In genomic region chr10:43227911-43228782, GRCh38 we compare ENCODE assay signal across 11 cellular contexts. TPM values are rescaled to one million over a fixed set of nuclear protein-coding genes. Genes with fewer than 3 reads are reported as not detected.
A peak's percentile ranks its signal among the peaks of the same experiment; 100 is the strongest.
DNase-seq lines count a peak whose midpoint lies in the region; ATAC-seq, FAIRE-seq and TF ChIP-seq lines count a peak whose summit lies in the region.
"Had no signal": no experiment of that assay in that cellular context is flagged by ENCODE, and none has a peak within 500 bp of the region (broad histone marks: within the 10 kb centered on the region; RNA-seq: fewer than 3 reads in every experiment).

No MANE protein-coding gene starts in this region.

- H3K27ac ChIP-seq in heart right ventricle: no peak overlapping the region
- H3K27ac ChIP-seq in naive thymus-derived CD4-positive, alpha-beta T cell (ENCODE audit: low read depth, low read length): no peak overlapping the region

- no peaks in the 10 kb centered on the region for H3K36me3 ChIP-seq in heart right ventricle
- H3K36me3 ChIP-seq in naive thymus-derived CD4-positive, alpha-beta T cell (ENCODE audit: control insufficient read depth in 2 of 3, insufficient read depth in 3 of 3, low read length in 3 of 3): no peaks in the 10 kb centered on the region

- peaks cover 0 to 17% (median 7%) of the 10 kb centered on the region in 9 donors for H3K4me1 ChIP-seq in heart right ventricle
- peaks cover 0 to 60% of the 10 kb centered on the region in 2 donors for H3K4me1 ChIP-seq in naive thymus-derived CD4-positive, alpha-beta T cell (ENCODE audit: control insufficient read depth in 2 of 2, insufficient read depth in 2 of 2, low read length in 2 of 2)

- peak overlapping the region in 1 of 10 donors; percentile 52 for H3K4me3 ChIP-seq in heart right ventricle
- H3K4me3 ChIP-seq in naive thymus-derived CD4-positive, alpha-beta T cell (ENCODE audit: low read length): peak overlapping the region; percentile 35
- H3K4me3 ChIP-seq: lung had no signal

- WGBS in heart right ventricle, 2 donors: 72 to 75% methylated on average over 14 of the region's 14 CpGs

- H3K9me3 ChIP-seq in heart right ventricle: no peaks in the 10 kb centered on the region
- no peaks in the 10 kb centered on the region for H3K9me3 ChIP-seq in naive thymus-derived CD4-positive, alpha-beta T cell (ENCODE audit: control insufficient read depth in 2 of 3, low read length in 3 of 3)

- H3K4me3 Mint-ChIP-seq in brain: peak overlapping the region in 3 of 5 experiments; percentile 37 to 71 (median 42)
- peak overlapping the region in 7 of 10 donors; percentile 41 to 84 (median 75) for H3K4me3 Mint-ChIP-seq in naive thymus-derived CD4-positive, alpha-beta T cell

- no peak overlapping the region for H3K27ac Mint-ChIP-seq in brain
- peak overlapping the region in 3 of 9 donors; percentile 3 to 74 (median 57) for H3K27ac Mint-ChIP-seq in naive thymus-derived CD4-positive, alpha-beta T cell
- H3K27ac Mint-ChIP-seq: stimulated activated naive B cell treated with anti-CD40 and anti-IgM and Interleukin-4, amounts not matched to agents 10 μg/mL and 1 μg/mL and 100 μg/mL, for 72 hours had no signal

- CTCF ChIA-PET in naive thymus-derived CD4-positive, alpha-beta T cell (lab: Charles Lee): no interaction called here

- TF ChIP-seq CTCF in heart right ventricle (IDR thresholded peaks at IDR 0.05) (no peak), brain (conservative IDR thresholded peaks at IDR 0.05) (no peak)

- peaks cover 20 to 56% (median 43%) of the 10 kb centered on the region in 7 donors for H3K27me3 ChIP-seq in heart right ventricle
- no peaks in the 10 kb centered on the region for H3K27me3 ChIP-seq in naive thymus-derived CD4-positive, alpha-beta T cell (ENCODE audit: control insufficient read depth in 2 of 2, insufficient read depth in 2 of 2, low read length in 2 of 2)

- peaks cover 7% of the 10 kb centered on the region for H3K4me1 Mint-ChIP-seq in brain
- peaks cover 7 to 33% (median 16%) of the 10 kb centered on the region in 7 donors for H3K4me1 Mint-ChIP-seq in naive thymus-derived CD4-positive, alpha-beta T cell

- POLR2A ChIA-PET in naive thymus-derived CD4-positive, alpha-beta T cell (lab: Charles Lee): no interaction called here

- DNase-seq in Right ventricle myocardium inferior (ENCODE audit: missing footprints): peak; percentile 63
- no peak for DNase-seq in heart right ventricle
- DNase-seq in naive thymus-derived CD4-positive, alpha-beta T cell: peak in 2 of 9 donors; percentile 2 to 24
- no peak for DNase-seq in urothelium cell line (ENCODE audit: low spot score)
- no peak for DNase-seq in NCI-H748 (lab: John Stamatoyannopoulos, UW; ENCODE audit: unreplicated experiment)
- no peak for DNase-seq in HCEC 1CT
- no peak for DNase-seq in NCI-H1694 treated with DMSO at 0.1 percent for 48 hours (lab: John Stamatoyannopoulos, UW)
- DNase-seq: NCI-H774; stimulated activated naive B cell treated with anti-CD40 and anti-IgM and Interleukin-4, amounts not matched to agents 10 μg/mL and 1 μg/mL and 100 μg/mL, for 72 hours had no signal

- no peaks in the 10 kb centered on the region for H3K36me3 Mint-ChIP-seq in brain
- no peaks in the 10 kb centered on the region for H3K36me3 Mint-ChIP-seq in naive thymus-derived CD4-positive, alpha-beta T cell

- peak; percentile 95 for FAIRE-seq in urothelium cell line (lab: Jason Lieb, UNC)

- H3K9me3 Mint-ChIP-seq in brain: peaks cover 0 to 1% (median 0%) of the 10 kb centered on the region in 5 experiments
- peaks cover 0 to 2% (median 0%) of the 10 kb centered on the region in 11 donors for H3K9me3 Mint-ChIP-seq in naive thymus-derived CD4-positive, alpha-beta T cell
- H3K9me3 Mint-ChIP-seq: stimulated activated naive B cell treated with anti-CD40 and anti-IgM and Interleukin-4, amounts not matched to agents 10 μg/mL and 1 μg/mL and 100 μg/mL, for 72 hours had no signal

- H3K27me3 Mint-ChIP-seq in brain: peaks cover 66% of the 10 kb centered on the region
- peaks cover 8 to 54% (median 26%) of the 10 kb centered on the region in 5 donors for H3K27me3 Mint-ChIP-seq in naive thymus-derived CD4-positive, alpha-beta T cell

- intact Hi-C loops in Right ventricle myocardium inferior (cut with DNase I) (no loop called here), heart right ventricle (cut with DNase I) (no loop called here)
- intact Hi-C loops in naive thymus-derived CD4-positive, alpha-beta T cell (cut with micrococcal nuclease): no loop called here

- ATAC-seq in Right ventricle myocardium inferior (no peak), heart right ventricle (no peak)
- ATAC-seq in naive thymus-derived CD4-positive, alpha-beta T cell: no peak

RNA-seq across cellular contexts. Expression of gene RASGEF1A, which starts 38.7 kb away (rescaled TPM):
- total RNA-seq in Right ventricle myocardium inferior: 1.4 TPM
- 1 to 10 TPM in 7 of 10 donors, under 1 TPM in 3; 0.63 to 2.4 (median 1.4) TPM for total RNA-seq in heart right ventricle
- under 1 TPM; 0.16 to 0.44 TPM for polyA plus RNA-seq in heart right ventricle
- 3.2 TPM for polyA plus RNA-seq in brain (ENCODE audit: insufficient read depth, low read depth, low replicate concordance)
- 1 to 10 TPM in 2 of 5 experiments, under 1 TPM in 3; 0.22 to 3.3 (median 0.42) TPM for total RNA-seq in naive thymus-derived CD4-positive, alpha-beta T cell
- under 1 TPM in 1 of 2 donors, not detected in 1; 0.05 TPM for polyA plus RNA-seq in naive thymus-derived CD4-positive, alpha-beta T cell
